18 cellular contexts compared by ENCODE assay signal in genomic region chr7:69961396-69961795, GRCh38.
"Had no signal": no experiment of that assay in that cellular context is flagged by ENCODE, and none has a peak within 500 bp of the region (broad histone marks: within the 10 kb centered on the region; RNA-seq: fewer than 3 reads in every experiment).

No MANE protein-coding gene starts in this region.

- H3K9me3 ChIP-seq: lower lobe of right lung, spleen, thoracic aorta, upper lobe of left lung had no signal

- ATAC-seq: naive thymus-derived CD4-positive, alpha-beta T cell; WTC11 had no signal

- H3K27ac ChIP-seq: lower lobe of right lung, thoracic aorta, upper lobe of left lung had no signal

- H3K36me3 ChIP-seq: lower lobe of right lung, spleen, thoracic aorta, upper lobe of left lung had no signal

- H3K4me3 ChIP-seq: lower lobe of right lung, spleen, thoracic aorta, upper lobe of left lung had no signal

- H3K27me3 ChIP-seq: upper lobe of left lung had no signal

- DNase-seq: activated CD8-positive, alpha-beta memory T cell treated with anti-CD3 and anti-CD28 coated beads, Interleukin-2, amount 50 U/mL, for 4 hours; activated effector memory CD4-positive, alpha-beta T cell treated with Interleukin-2 at 50 U/mL for 16 hours; activated naive CD4-positive, alpha-beta T cell treated with anti-CD3 and anti-CD28 coated beads for 36 hours; activated naive CD8-positive, alpha-beta T cell treated with anti-CD3 and anti-CD28 coated beads, Interleukin-2, amount 10 ng/mL, durations not matched to agents 7 days and 5 days; activated T-cell treated with anti-CD3 and anti-CD28 coated beads, Interleukin-2, amount 50 U/mL, for 48 hours; dermis blood vessel endothelial cell; effector CD8-positive, alpha-beta T cell; erythroblast; naive thymus-derived CD4-positive, alpha-beta T cell; retina; spleen; stimulated activated CD4-positive, alpha-beta T cell treated with anti-CD3 and anti-CD28 coated beads, Interleukin-4, amount 100 ng/mL, for 1 hour; stimulated activated naive CD4-positive, alpha-beta T cell; T-helper 9 cell had no signal
